20 cellular contexts compared by ENCODE assay signal in the genomic region with DNA sequence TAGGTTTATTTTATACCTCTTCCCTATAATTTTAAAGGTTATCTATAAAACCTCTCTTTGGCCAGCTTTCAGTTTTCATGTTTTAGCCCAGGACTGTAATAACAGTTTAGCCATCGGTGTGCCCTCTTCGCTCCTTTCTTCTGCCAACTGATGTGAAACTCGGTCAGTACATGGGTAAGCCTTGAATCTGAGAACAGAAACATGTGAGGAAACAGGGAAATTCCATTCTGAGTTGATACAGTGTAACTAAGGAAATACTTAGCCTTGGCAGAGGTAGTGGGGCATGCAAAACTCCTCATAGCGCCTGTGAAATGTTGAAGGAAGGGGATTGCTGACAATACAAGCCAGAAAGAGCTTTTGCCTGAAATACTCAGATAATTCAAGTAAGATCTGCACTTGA.
DNase-seq lines count a peak whose midpoint lies in the region; TF ChIP-seq lines count a peak whose summit lies in the region.
"Had no signal": no experiment of that assay in that cellular context is flagged by ENCODE, and none has a peak within 500 bp of the region (broad histone marks: within the 10 kb centered on the region; RNA-seq: fewer than 3 reads in every experiment).

No MANE protein-coding gene starts in this region.

- no peak for TF ChIP-seq CTCF in hepatocyte (IDR thresholded peaks at IDR 0.05; ENCODE audit: poor library complexity)
- TF ChIP-seq CTCF in thyroid gland (IDR thresholded peaks at IDR 0.05) = no peak
- TF ChIP-seq CTCF in sigmoid colon (IDR thresholded peaks at IDR 0.05) = no peak

- no peak overlapping the region for H3K4me2 ChIP-seq in hepatocyte

- WGBS in hepatocyte (ENCODE audit: low lambda C conversion rate, missing lambda C conversion rate) = 68% methylated on average over 4 of the region's 4 CpGs
- WGBS in thyroid gland, 2 donors = 14 to 19% methylated on average over 4 of the region's 4 CpGs
- 57 to 77% methylated on average over 4 of the region's 4 CpGs for WGBS in sigmoid colon, 2 donors

- H3K36me3 ChIP-seq in hepatocyte (replicated peaks; ENCODE audit: insufficient read depth, low read depth) (no peaks in the 10 kb centered on the region), thyroid gland (no peaks in the 10 kb centered on the region), sigmoid colon (no peaks in the 10 kb centered on the region)
- H3K36me3 ChIP-seq: left lung, suprapubic skin, uterus had no signal

- intact Hi-C loops in thyroid gland (cut with DNase I) = no loop called here
- intact Hi-C loops in sigmoid colon (cut with DNase I) = no loop called here

- H3K27me3 ChIP-seq in hepatocyte = no peaks in the 10 kb centered on the region
- H3K27me3 ChIP-seq in thyroid gland = no peaks in the 10 kb centered on the region
- no peaks in the 10 kb centered on the region for H3K27me3 ChIP-seq in sigmoid colon
- H3K27me3 ChIP-seq: left lung, suprapubic skin, uterus had no signal

- H4K20me1 ChIP-seq in hepatocyte (ENCODE audit: insufficient read depth, poor library complexity, severe bottlenecking) = no peaks in the 10 kb centered on the region

- no peak overlapping the region for H3K4me3 ChIP-seq in hepatocyte
- no peak overlapping the region for H3K4me3 ChIP-seq in thyroid gland (replicated peaks in 1 of 3)
- no peak overlapping the region for H3K4me3 ChIP-seq in sigmoid colon
- H3K4me3 ChIP-seq: left lung, suprapubic skin, uterus had no signal

- no peaks in the 10 kb centered on the region for H3K9me2 ChIP-seq in hepatocyte (replicated peaks; ENCODE audit: insufficient read depth)

- no peak for TF ChIP-seq EP300 in sigmoid colon (IDR thresholded peaks at IDR 0.05)

- no peak for TF ChIP-seq POLR2A in thyroid gland (IDR thresholded peaks at IDR 0.05)
- TF ChIP-seq POLR2A in sigmoid colon (IDR thresholded peaks at IDR 0.05) = no peak

- H3K79me2 ChIP-seq in hepatocyte = no peaks in the 10 kb centered on the region
- H3K79me2 ChIP-seq: parathyroid adenoma had no signal

- no peak overlapping the region for H3K27ac ChIP-seq in hepatocyte
- H3K27ac ChIP-seq in thyroid gland = no peak overlapping the region
- H3K27ac ChIP-seq in sigmoid colon = no peak overlapping the region
- H3K27ac ChIP-seq: left lung, parathyroid adenoma, suprapubic skin, uterus, VCaP had no signal

- H2AFZ ChIP-seq in hepatocyte = no peak overlapping the region
- H2AFZ ChIP-seq: parathyroid adenoma had no signal

- DNase-seq in HT1080 (ENCODE audit: low read depth) = peak; percentile 1
- peak; percentile 4 for DNase-seq in astrocyte of the hippocampus (ENCODE audit: low read depth, low spot score)
- DNase-seq in hepatocyte (ENCODE audit: low spot score) = peak; percentile 3
- peak; percentile 7 to 12 for DNase-seq in thyroid gland
- DNase-seq in activated CD4-positive, alpha-beta T cell treated with anti-CD3 and anti-CD28 coated beads, Interleukin-2, amount 50 U/mL, for 48 hours = no peak
- DNase-seq in NCI-H748 (lab: John Stamatoyannopoulos, UW; ENCODE audit: unreplicated experiment) = no peak
- DNase-seq in sigmoid colon = no peak
- DNase-seq: activated CD4-positive, alpha-beta T cell treated with anti-CD3 and anti-CD28 coated beads, Interleukin-2, amount 10 ng/mL, durations not matched to agents 7 days and 5 days; CD8-positive, alpha-beta memory T cell; DMS79; effector memory CD4-positive, alpha-beta T cell; head of caudate nucleus; left lung; natural killer cell; NCI-H2081 treated with DMSO at 0.1 percent for 48 hours; NCI-H510A; uterus had no signal

- H3K9me3 ChIP-seq in hepatocyte (ENCODE audit: low read depth) (no peaks in the 10 kb centered on the region), thyroid gland (no peaks in the 10 kb centered on the region), sigmoid colon (peaks cover 0 to under 1% (median 0%) of the 10 kb centered on the region in 4 donors)
- H3K9me3 ChIP-seq: left lung, suprapubic skin, uterus had no signal

- H3K4me1 ChIP-seq in hepatocyte (ENCODE audit: insufficient read depth) (no peaks in the 10 kb centered on the region), thyroid gland (no peaks in the 10 kb centered on the region), sigmoid colon (peaks cover 0 to 9% (median 6%) of the 10 kb centered on the region in 4 donors)
- H3K4me1 ChIP-seq: left lung, parathyroid adenoma, suprapubic skin, uterus had no signal

Comparison
In these comparisons a context has a peak if more than half of its experiments do, and no peak if none do; other contexts are left out.
1. DNase-seq: peak in HT1080 (single experiment), astrocyte of the hippocampus (single experiment), hepatocyte (single experiment) and thyroid gland (2 of 2); none in activated CD4-positive, alpha-beta T cell treated with anti-CD3 and anti-CD28 coated beads, Interleukin-2, amount 50 U/mL, for 48 hours (0 of 2), NCI-H748 (single experiment) and sigmoid colon (single experiment).